In the genomic region with DNA sequence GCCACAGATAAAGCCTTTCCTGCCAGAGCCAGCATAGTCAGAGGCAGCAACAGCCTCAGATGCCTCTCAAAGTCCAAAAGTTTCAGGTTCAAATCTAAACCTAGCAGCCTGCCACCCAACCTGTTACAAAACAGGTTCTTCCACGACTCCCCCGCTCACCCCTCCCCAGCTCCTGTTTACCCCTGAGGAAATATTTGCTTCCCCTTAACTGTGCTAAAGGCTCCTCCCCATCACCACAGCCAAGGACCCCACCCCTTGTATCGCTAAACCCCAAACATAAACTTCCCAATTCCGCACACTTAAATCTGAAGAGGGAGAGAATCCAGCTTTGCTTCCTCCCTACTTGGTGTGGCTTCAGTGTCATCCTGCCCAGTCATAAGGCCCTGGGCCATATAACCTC, we compare ENCODE assay signal across 20 cellular contexts. TPM values are rescaled to one million over a fixed set of nuclear protein-coding genes. Genes with fewer than 3 reads are reported as not detected.
DNase-seq lines count a peak whose midpoint lies in the region; ATAC-seq, FAIRE-seq and TF ChIP-seq lines count a peak whose summit lies in the region.
"Had no signal": no experiment of that assay in that cellular context is flagged by ENCODE, and none has a peak within 500 bp of the region (broad histone marks: within the 10 kb centered on the region; RNA-seq: fewer than 3 reads in every experiment).

No MANE protein-coding gene starts in this region.

- H3K4me3 ChIP-seq in bronchial epithelial cell (ENCODE audit: low read depth, low read length), result no peak overlapping the region
- H3K4me3 ChIP-seq in right lobe of liver, result no peak overlapping the region
- H3K4me3 ChIP-seq: heart right ventricle had no signal

- ATAC-seq in right lobe of liver, result peak; percentile 32 to 58 (median 51)
- no peak for ATAC-seq in stimulated activated effector memory CD8-positive, alpha-beta T cell treated with anti-CD3 and anti-CD28 coated beads, Interleukin-12 subunit alpha, Interleukin-12 subunit beta, amount 100 ng/mL, for 72 hours
- ATAC-seq: heart right ventricle had no signal

- no peaks in the 10 kb centered on the region for H3K4me1 Mint-ChIP-seq in stimulated activated effector memory CD8-positive, alpha-beta T cell treated with anti-CD3 and anti-CD28 coated beads, Interleukin-12 subunit alpha, Interleukin-12 subunit beta, amount 100 ng/mL, for 72 hours
- H3K4me1 Mint-ChIP-seq: central memory CD8-positive, alpha-beta T cell; memory B cell had no signal

- DNase-seq in KBM-7 (peak; percentile 25), bronchial epithelial cell (ENCODE audit: low read depth) (peak; percentile 36), right lobe of liver (peak in 2 of 3 donors; percentile 59 to 67), HUDEP-2 (lab: John Stamatoyannopoulos, UW; ENCODE audit: unreplicated experiment in 76 of 76) (no peak), midbrain (lab: John Stamatoyannopoulos, UW) (no peak), HPDE6-E6E7 (ENCODE audit: extremely low spot score) (no peak)
- DNase-seq in stimulated activated effector memory CD8-positive, alpha-beta T cell treated with anti-CD3 and anti-CD28 coated beads, Interleukin-12 subunit alpha, Interleukin-12 subunit beta, amount 100 ng/mL, for 72 hours (ENCODE audit: low spot score in 2 of 2), result no peak
- no peak for DNase-seq in activated CD4-positive, CD25-positive, alpha-beta regulatory T cell (lab: John Stamatoyannopoulos, UW)
- DNase-seq: activated CD4-positive, alpha-beta memory T cell treated with anti-CD3 and anti-CD28 coated beads for 36 hours; activated naive CD4-positive, alpha-beta T cell; AML-193; effector CD8-positive, alpha-beta T cell; heart right ventricle; NCI-H510A; stimulated activated CD4-positive, alpha-beta T cell treated with anti-CD3 and anti-CD28 coated beads, Interleukin-15, amount 100 ng/mL, for 24 hours; WERI-Rb-1 had no signal

- H3K36me3 ChIP-seq in bronchial epithelial cell (ENCODE audit: control insufficient read depth, insufficient read depth, low read length), result no peaks in the 10 kb centered on the region
- no peaks in the 10 kb centered on the region for H3K36me3 ChIP-seq in right lobe of liver
- H3K36me3 ChIP-seq: heart right ventricle, WERI-Rb-1 had no signal

- peak overlapping the region in 2 of 3 donors; percentile 46 to 84 for H3K27ac ChIP-seq in right lobe of liver
- H3K27ac ChIP-seq: KMS-11, WERI-Rb-1 had no signal

- H3K9me3 Mint-ChIP-seq in stimulated activated effector memory CD8-positive, alpha-beta T cell treated with anti-CD3 and anti-CD28 coated beads, Interleukin-12 subunit alpha, Interleukin-12 subunit beta, amount 100 ng/mL, for 72 hours, result no peaks in the 10 kb centered on the region
- H3K9me3 Mint-ChIP-seq: activated CD4-positive, alpha-beta memory T cell treated with anti-CD3 and anti-CD28 coated beads for 36 hours; central memory CD8-positive, alpha-beta T cell; memory B cell; T-helper 1 cell treated with Interleukin-12 subunit alpha and Interleukin-12 subunit beta and Interleukin-4 antibody, amounts not matched to agents 30 μg/mL and 1 μg/mL, for 36 hours had no signal

- TF ChIP-seq POLR2A in right lobe of liver (IDR thresholded peaks at IDR 0.05), result no peak

- H3K4me3 Mint-ChIP-seq in stimulated activated effector memory CD8-positive, alpha-beta T cell treated with anti-CD3 and anti-CD28 coated beads, Interleukin-12 subunit alpha, Interleukin-12 subunit beta, amount 100 ng/mL, for 72 hours, result no peak overlapping the region
- H3K4me3 Mint-ChIP-seq: activated CD4-positive, alpha-beta memory T cell treated with anti-CD3 and anti-CD28 coated beads for 36 hours; central memory CD8-positive, alpha-beta T cell; memory B cell; T-helper 1 cell treated with Interleukin-12 subunit alpha and Interleukin-12 subunit beta and Interleukin-4 antibody, amounts not matched to agents 30 μg/mL and 1 μg/mL, for 36 hours had no signal

- H3K27ac Mint-ChIP-seq in stimulated activated effector memory CD8-positive, alpha-beta T cell treated with anti-CD3 and anti-CD28 coated beads, Interleukin-12 subunit alpha, Interleukin-12 subunit beta, amount 100 ng/mL, for 72 hours, result peak overlapping the region; percentile 18
- H3K27ac Mint-ChIP-seq: activated CD4-positive, alpha-beta memory T cell treated with anti-CD3 and anti-CD28 coated beads for 36 hours; memory B cell; T-helper 1 cell treated with Interleukin-12 subunit alpha and Interleukin-12 subunit beta and Interleukin-4 antibody, amounts not matched to agents 30 μg/mL and 1 μg/mL, for 36 hours had no signal

- intact Hi-C loops in right lobe of liver (cut with DNase I), result no loop called here

- H3K27me3 ChIP-seq in bronchial epithelial cell (ENCODE audit: control insufficient read depth, insufficient read depth, low read length), result no peaks in the 10 kb centered on the region
- no peaks in the 10 kb centered on the region for H3K27me3 ChIP-seq in right lobe of liver

- 22% methylated on average over 4 of the region's 4 CpGs for WGBS in right lobe of liver (ENCODE audit: insufficient coverage, low coverage, low lambda C conversion rate, missing lambda C conversion rate)

- peaks cover 0 to 44% (median 15%) of the 10 kb centered on the region in 4 donors for H3K4me1 ChIP-seq in right lobe of liver

- TF ChIP-seq CTCF in bronchial epithelial cell (IDR thresholded peaks at IDR 0.05; ENCODE audit: insufficient read depth, low read length, severe bottlenecking) (no peak), right lobe of liver (IDR thresholded peaks at IDR 0.05) (no peak)

- no peaks in the 10 kb centered on the region for H3K36me3 Mint-ChIP-seq in stimulated activated effector memory CD8-positive, alpha-beta T cell treated with anti-CD3 and anti-CD28 coated beads, Interleukin-12 subunit alpha, Interleukin-12 subunit beta, amount 100 ng/mL, for 72 hours
- H3K36me3 Mint-ChIP-seq: activated CD4-positive, alpha-beta memory T cell treated with anti-CD3 and anti-CD28 coated beads for 36 hours; memory B cell had no signal

- in situ Hi-C loops in KBM-7 (cut with MboI; ENCODE audit: low pct_unique_long_range_greater_than_20kb, low sequenced_read_pairs), result no loop called here

- no peak for FAIRE-seq in bronchial epithelial cell (lab: Jason Lieb, UNC)

- no peaks in the 10 kb centered on the region for H3K9me3 ChIP-seq in right lobe of liver
- H3K9me3 ChIP-seq: heart right ventricle had no signal

RNA-seq across cellular contexts. Expression of a gene that starts 15.4 kb away (rescaled TPM):
- total RNA-seq in bronchial epithelial cell, result 328 and 489 TPM in 2 replicates
- 100 to 1,000 TPM; 101 to 209 (median 128) TPM for total RNA-seq in right lobe of liver

RNA-seq across cellular contexts. Expression of a gene that starts 51.8 kb away (rescaled TPM):
- total RNA-seq in bronchial epithelial cell (20.8 and 27.0 TPM in 2 replicates), right lobe of liver (10 to 100 TPM; 15.0 to 37.5 (median 24.4) TPM)

Comparison
In these comparisons a context has a peak if more than half of its experiments do, and no peak if none do; other contexts are left out.
1. DNase-seq: peak in KBM-7 (single experiment), bronchial epithelial cell (single experiment) and right lobe of liver (2 of 3); none in stimulated activated effector memory CD8-positive, alpha-beta T cell treated with anti-CD3 and anti-CD28 coated beads, Interleukin-12 subunit alpha, Interleukin-12 subunit beta, amount 100 ng/mL, for 72 hours (0 of 2), HUDEP-2 (0 of 76), midbrain (single experiment), HPDE6-E6E7 (single experiment) and activated CD4-positive, CD25-positive, alpha-beta regulatory T cell (0 of 4).